21 cellular contexts compared by ENCODE assay signal in the genomic region with DNA sequence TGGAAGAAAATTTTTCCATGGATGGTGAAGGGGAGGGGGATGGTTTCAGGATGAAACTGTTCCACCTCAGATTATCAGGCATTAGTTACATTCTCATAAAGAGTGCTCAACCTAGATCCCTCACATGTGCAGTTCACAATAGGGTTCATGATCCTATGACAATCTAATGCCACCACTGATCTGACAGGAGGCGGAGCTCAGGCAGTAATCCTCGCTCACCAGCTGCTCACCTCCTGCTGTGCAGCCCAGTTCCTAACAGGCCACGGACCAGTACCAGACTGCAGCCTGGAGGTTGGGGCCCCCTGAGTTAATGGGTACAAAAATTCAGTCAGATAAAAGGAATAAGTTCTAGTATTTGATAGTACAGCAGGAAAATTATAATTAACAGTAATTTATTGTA.
DNase-seq lines count a peak whose midpoint lies in the region; ATAC-seq, FAIRE-seq and TF ChIP-seq lines count a peak whose summit lies in the region.
"Had no signal": no experiment of that assay in that cellular context is flagged by ENCODE, and none has a peak within 500 bp of the region (broad histone marks: within the 10 kb centered on the region; RNA-seq: fewer than 3 reads in every experiment).

No MANE protein-coding gene starts in this region.

- H3K4me3 Mint-ChIP-seq in nephron progenitor cell: no peak overlapping the region
- H3K4me3 Mint-ChIP-seq: CD4-positive, CD25-positive, alpha-beta regulatory T cell; T-helper 17 cell had no signal

- H3K4me3 ChIP-seq in RWPE2 (ENCODE audit: severe bottlenecking): peak overlapping the region; percentile 23
- no peak overlapping the region for H3K4me3 ChIP-seq in kidney (ENCODE audit: low read length in 2 of 2)
- H3K4me3 ChIP-seq: Peyer's patch had no signal

- H3K36me3 ChIP-seq in RWPE2 (ENCODE audit: low read depth): no peaks in the 10 kb centered on the region; the same call in 1 of the 2 replicates
- no peaks in the 10 kb centered on the region for H3K36me3 ChIP-seq in kidney (ENCODE audit: control insufficient read depth in 1 of 2, insufficient read depth in 2 of 2, low read length in 2 of 2)
- H3K36me3 ChIP-seq: Peyer's patch had no signal

- no peak overlapping the region for H3K9ac ChIP-seq in kidney (ENCODE audit: low read length in 2 of 2)

- H3K9me3 Mint-ChIP-seq in nephron progenitor cell: peaks cover 6% of the 10 kb centered on the region

- no peaks in the 10 kb centered on the region for H3K36me3 Mint-ChIP-seq in nephron progenitor cell (ENCODE audit: low read depth)
- H3K36me3 Mint-ChIP-seq: CD4-positive, CD25-positive, alpha-beta regulatory T cell had no signal

- H3K9me3 ChIP-seq in RWPE2 (ENCODE audit: severe bottlenecking) (no peaks in the 10 kb centered on the region), kidney (ENCODE audit: control insufficient read depth in 1 of 2, low read length in 2 of 2) (no peaks in the 10 kb centered on the region)

- DNase-seq in left ventricle myocardium superior (peak; percentile 15), Right ventricle myocardium superior (no peak), RWPE2 (ENCODE audit: low spot score) (no peak), kidney (peak; percentile 45), NCI-H2029 (lab: John Stamatoyannopoulos, UW) (no peak), NOMO-1 (lab: John Stamatoyannopoulos, UW; ENCODE audit: unreplicated experiment in 2 of 2) (no peak), nephron progenitor cell (no peak)
- DNase-seq: CD4-positive, CD25-positive, alpha-beta regulatory T cell; EL; GF-D8; GOT3; KG1; MV-4-11; NCI-H1105 treated with DMSO at 0.1 percent for 48 hours; NCI-H446 treated with DMSO at 0.1 percent for 48 hours; NCI-H526 treated with DMSO at 0.1 percent for 48 hours; Peyer's patch; SW 1271; T-helper 17 cell had no signal

- H3K27ac Mint-ChIP-seq in nephron progenitor cell: no peak overlapping the region
- H3K27ac Mint-ChIP-seq: CD4-positive, CD25-positive, alpha-beta regulatory T cell; T-helper 17 cell had no signal

- intact Hi-C loops in left ventricle myocardium superior (cut with micrococcal nuclease): no loop called here
- intact Hi-C loops in Right ventricle myocardium superior (cut with DNase I): no loop called here
- intact Hi-C loops in kidney (cut with DNase I): no loop called here

- TF ChIP-seq CTCF in RWPE2 (IDR thresholded peaks at IDR 0.05; ENCODE audit: poor library complexity, severe bottlenecking) (no peak), kidney (IDR thresholded peaks at IDR 0.05; ENCODE audit: borderline replicate concordance, extremely low read depth, insufficient read depth) (no peak), nephron progenitor cell (IDR thresholded peaks at IDR 0.05) (no peak)

- H3K27ac ChIP-seq in RWPE2 (ENCODE audit: poor library complexity, severe bottlenecking) (peak overlapping the region; percentile 83), kidney (ENCODE audit: low read depth in 2 of 2, low read length in 2 of 2) (no peak overlapping the region)
- H3K27ac ChIP-seq: HL-60, Peyer's patch had no signal

- H3K27me3 Mint-ChIP-seq in nephron progenitor cell (ENCODE audit: low read depth, poor library complexity): peaks cover 2% of the 10 kb centered on the region
- H3K27me3 Mint-ChIP-seq: CD4-positive, CD25-positive, alpha-beta regulatory T cell; T-helper 17 cell had no signal

- H3K4me1 ChIP-seq in RWPE2 (ENCODE audit: insufficient read depth, poor library complexity, severe bottlenecking): peaks cover 30% of the 10 kb centered on the region
- no peaks in the 10 kb centered on the region for H3K4me1 ChIP-seq in kidney (ENCODE audit: control insufficient read depth in 1 of 2, insufficient read depth in 1 of 2, low read depth in 1 of 2, low read length in 2 of 2)
- H3K4me1 ChIP-seq: Peyer's patch had no signal

- ATAC-seq in left ventricle myocardium superior: no peak
- no peak for ATAC-seq in Right ventricle myocardium superior (ENCODE audit: poor library complexity)
- ATAC-seq in RWPE2 (ENCODE audit: low read depth): no peak
- ATAC-seq: Right ventricle myocardium inferior, T-helper 17 cell had no signal

- no peaks in the 10 kb centered on the region for H3K27me3 ChIP-seq in RWPE2 (ENCODE audit: insufficient read depth, poor library complexity, severe bottlenecking)
- H3K27me3 ChIP-seq: Peyer's patch had no signal

- no peak for FAIRE-seq in kidney (lab: Jason Lieb, UNC)

- H3K4me1 Mint-ChIP-seq in nephron progenitor cell: no peaks in the 10 kb centered on the region
- H3K4me1 Mint-ChIP-seq: CD4-positive, CD25-positive, alpha-beta regulatory T cell; T-helper 17 cell had no signal

Comparison
In these comparisons a context has a peak if more than half of its experiments do, and no peak if none do; other contexts are left out.
1. DNase-seq: peak in left ventricle myocardium superior (single experiment) and kidney (single experiment); none in Right ventricle myocardium superior (single experiment), RWPE2 (single experiment), NCI-H2029 (single experiment), NOMO-1 (0 of 2) and nephron progenitor cell (single experiment).